In the genomic region with DNA sequence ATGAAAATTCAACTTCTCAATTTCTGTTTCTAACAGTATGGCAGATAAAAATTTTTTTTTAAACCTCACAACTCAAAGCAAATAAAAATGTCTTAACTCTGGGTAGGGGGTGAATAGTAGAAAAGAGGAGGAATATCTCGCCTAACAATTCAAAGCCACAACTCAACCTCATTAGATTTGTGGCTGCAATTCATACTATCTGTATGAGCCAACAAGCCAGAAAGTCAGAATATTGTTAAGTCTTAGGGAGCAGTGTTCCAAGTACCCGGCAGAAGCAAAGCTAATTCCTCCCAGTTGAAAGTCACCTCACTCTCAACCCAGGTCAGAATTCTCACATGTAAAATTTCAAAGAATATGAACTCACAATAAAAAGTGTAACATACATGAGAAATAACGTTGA, we compare ENCODE assay signal across 19 cellular contexts.
"Had no signal": no experiment of that assay in that cellular context is flagged by ENCODE, and none has a peak within 500 bp of the region (broad histone marks: within the 10 kb centered on the region; RNA-seq: fewer than 3 reads in every experiment).

No MANE protein-coding gene starts in this region.

- H3K9me3 Mint-ChIP-seq: activated B cell treated with CpG ODN at 0.5 μM for 24 hours had no signal

- H3K9me3 ChIP-seq: gastroesophageal sphincter, right lobe of liver had no signal

- ATAC-seq: activated T-helper 17 cell treated with anti-CD3 and anti-CD28 coated beads, Interleukin-2, amount 50 U/mL, for 72 hours; gastroesophageal sphincter; heart right ventricle; naive thymus-derived CD8-positive, alpha-beta T cell; right lobe of liver; stimulated activated naive CD8-positive, alpha-beta T cell treated with anti-CD3 and anti-CD28 coated beads, Interleukin-15, Interleukin-2, amounts not matched to agents 100 U/mL and 50 U/mL, for 24 hours had no signal

- H3K4me3 Mint-ChIP-seq: activated B cell treated with CpG ODN at 0.5 μM for 24 hours; activated CD4-positive, alpha-beta T cell treated with anti-CD3 and anti-CD28 coated beads, Interleukin-2, amount 10 ng/mL, durations not matched to agents 7 days and 5 days; activated T-helper 17 cell treated with anti-CD3 and anti-CD28 coated beads, Interleukin-2, amount 50 U/mL, for 72 hours; type B pancreatic cell had no signal

- H3K27ac ChIP-seq: heart right ventricle, right lobe of liver had no signal

- H3K27me3 ChIP-seq: gastroesophageal sphincter, heart right ventricle, right lobe of liver had no signal

- H3K4me3 ChIP-seq: gastroesophageal sphincter, heart right ventricle, lung, right lobe of liver had no signal

- DNase-seq: activated B cell treated with CpG ODN at 0.5 μM for 24 hours; activated CD4-positive, alpha-beta T cell treated with anti-CD3 and anti-CD28 coated beads, Interleukin-2, amount 10 ng/mL, durations not matched to agents 7 days and 5 days; activated naive CD4-positive, alpha-beta T cell treated with Interleukin-2 at 50 U/mL for 16 hours; activated T-cell treated with anti-CD3 and anti-CD28 coated beads for 4 hours; aorta; erythroblast; heart right ventricle; midbrain; naive thymus-derived CD8-positive, alpha-beta T cell; occipital lobe; right lobe of liver; stimulated activated naive CD8-positive, alpha-beta T cell treated with anti-CD3 and anti-CD28 coated beads, Interleukin-15, Interleukin-2, amounts not matched to agents 100 U/mL and 50 U/mL, for 24 hours; T-helper 2 cell had no signal

- H3K27me3 Mint-ChIP-seq: activated B cell treated with CpG ODN at 0.5 μM for 24 hours; activated CD4-positive, alpha-beta T cell treated with anti-CD3 and anti-CD28 coated beads, Interleukin-2, amount 10 ng/mL, durations not matched to agents 7 days and 5 days; activated T-helper 17 cell treated with anti-CD3 and anti-CD28 coated beads, Interleukin-2, amount 50 U/mL, for 72 hours; naive thymus-derived CD8-positive, alpha-beta T cell; type B pancreatic cell had no signal

- FAIRE-seq: islet of Langerhans, TTC549 had no signal

- H3K36me3 ChIP-seq: gastroesophageal sphincter, heart right ventricle, right lobe of liver had no signal

- H3K27ac Mint-ChIP-seq: activated B cell treated with CpG ODN at 0.5 μM for 24 hours; activated CD4-positive, alpha-beta T cell treated with anti-CD3 and anti-CD28 coated beads, Interleukin-2, amount 10 ng/mL, durations not matched to agents 7 days and 5 days; activated T-helper 17 cell treated with anti-CD3 and anti-CD28 coated beads, Interleukin-2, amount 50 U/mL, for 72 hours; type B pancreatic cell had no signal
